In the genomic region with DNA sequence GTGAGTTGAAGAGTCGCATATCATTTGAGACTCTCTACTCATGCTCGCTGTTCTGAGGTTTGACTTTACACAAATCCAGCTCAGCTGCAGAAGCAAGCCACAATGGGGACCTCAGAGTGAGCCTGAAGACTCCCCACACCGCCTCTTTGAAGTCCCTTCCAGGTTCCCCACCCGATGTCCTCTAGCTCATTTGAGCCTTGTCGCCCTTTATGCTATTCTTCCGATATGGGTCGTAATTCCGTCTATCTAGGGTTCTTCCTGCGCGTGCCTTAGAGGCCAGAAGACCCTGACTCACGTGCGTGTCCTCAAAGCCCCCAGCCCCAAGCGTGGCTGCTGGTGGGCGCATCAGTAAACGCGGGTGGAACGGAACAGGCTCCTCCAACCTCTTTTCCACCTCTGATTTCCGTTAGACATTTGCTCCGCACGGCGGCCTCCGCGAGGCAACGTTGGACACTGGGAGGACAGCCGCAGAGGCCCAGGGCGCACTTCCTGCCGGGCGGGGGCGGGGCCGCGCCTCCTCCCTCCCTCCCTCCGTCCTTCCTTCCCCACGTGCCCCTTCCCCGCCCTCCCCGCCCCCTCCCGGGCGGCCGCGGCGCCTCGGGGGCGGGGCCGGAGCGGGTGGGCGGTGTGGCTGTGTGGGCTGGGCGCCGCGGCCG, we compare ENCODE assay signal across 1 cellular context.
TF ChIP-seq lines count a peak whose summit lies in the region.

TSS of gene SNX30 (plus strand) at position 650 of the 656 bp plus-strand sequence. CDS start 242 bp downstream, outside the sequence.

TF ChIP-seq in H1, 55 proteins besides CTCF, POLR2A, EP300 and RAD21:
- TF ChIP-seq KDM4A (IDR thresholded peaks at IDR 0.05; ENCODE audit: low read depth, low read length, severe bottlenecking) (peak; percentile 84), KDM1A (IDR thresholded peaks at IDR 0.05; ENCODE audit: borderline replicate concordance, low read length) (peak; percentile 60; the same call in 1 of the 2 replicates), GABPA (IDR thresholded peaks at IDR 0.05; ENCODE audit: borderline replicate concordance, insufficient read depth, low read length) (no peak), TAF1 (IDR thresholded peaks at IDR 0.05; ENCODE audit: low read depth, low read length) (0 out of 2 replicates have a peak, but pooled peaks have one; percentile 23), HDAC2 (IDR thresholded peaks at IDR 0.05; ENCODE audit: borderline replicate concordance in 1 of 2, low read depth in 2 of 2, low read length in 2 of 2) (peak in 1 of 2 experiments; percentile 48; a peak in 1 of 4 replicates), CREB1 (IDR thresholded peaks at IDR 0.05) (peak; percentile 24; the same call in 1 of the 2 replicates), SUZ12 (IDR thresholded peaks at IDR 0.05; ENCODE audit: low read length) (peak; percentile 10; the same call in 1 of the 2 replicates), CHD1 (IDR thresholded peaks at IDR 0.05; ENCODE audit: low read depth, low read length) (no peak), TBP (IDR thresholded peaks at IDR 0.05; ENCODE audit: low read depth, low read length) (0 out of 2 replicates have a peak, but pooled peaks have one; percentile 36), USF2 (IDR thresholded peaks at IDR 0.05; ENCODE audit: low read length) (peak; percentile 48; the same call in 1 of the 2 replicates), CTBP2 (IDR thresholded peaks at IDR 0.05; ENCODE audit: borderline replicate concordance, insufficient read depth, insufficient read length, low read length) (no peak), EGR1 (IDR thresholded peaks at IDR 0.05; ENCODE audit: borderline replicate concordance, low read depth, low read length) (0 out of 2 replicates have a peak, but pooled peaks have one; percentile 42), ASH2L (IDR thresholded peaks at IDR 0.05; ENCODE audit: low read length) (no peak)
- TF ChIP-seq, protein P1, sequence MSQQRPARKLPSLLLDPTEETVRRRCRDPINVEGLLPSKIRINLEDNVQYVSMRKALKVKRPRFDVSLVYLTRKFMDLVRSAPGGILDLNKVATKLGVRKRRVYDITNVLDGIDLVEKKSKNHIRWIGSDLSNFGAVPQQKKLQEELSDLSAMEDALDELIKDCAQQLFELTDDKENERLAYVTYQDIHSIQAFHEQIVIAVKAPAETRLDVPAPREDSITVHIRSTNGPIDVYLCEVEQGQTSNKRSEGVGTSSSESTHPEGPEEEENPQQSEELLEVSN (IDR thresholded peaks at IDR 0.05): peak; percentile 72
